ENCODE assay signal across 23 cellular contexts in genomic region chr21:32674731-32675130, GRCh38.
"Had no signal": no experiment of that assay in that cellular context is flagged by ENCODE, and none has a peak within 500 bp of the region (broad histone marks: within the 10 kb centered on the region; RNA-seq: fewer than 3 reads in every experiment).

No MANE protein-coding gene starts in this region.

- H3K4me3 ChIP-seq: SJSA1, SK-N-MC had no signal

- ATAC-seq: HepG2 had no signal

- H3K27me3 ChIP-seq: SJSA1 had no signal

- H3K9me3 ChIP-seq: SJSA1 had no signal

- DNase-seq: IMR-90, Kasumi-1, KG1, MV-4-11, NCI-H1048, NCI-H1105, NCI-H1436 treated with DMSO at 0.1 percent for 48 hours, NCI-H187, NCI-H2029, NCI-H2081 treated with DMSO at 0.1 percent for 48 hours, NCI-H2171, NCI-H226, NCI-H446, NCI-H510A, NCI-H524 treated with DMSO at 0.1 percent for 48 hours, NCI-H69, NCI-H774, Right ventricle myocardium superior, RPMI8226, SIG-M5 had no signal

- H3K27ac ChIP-seq: SJSA1, SK-N-MC had no signal

- H3K4me1 ChIP-seq: SJSA1 had no signal
